16 cellular contexts compared by ENCODE assay signal in the genomic region with DNA sequence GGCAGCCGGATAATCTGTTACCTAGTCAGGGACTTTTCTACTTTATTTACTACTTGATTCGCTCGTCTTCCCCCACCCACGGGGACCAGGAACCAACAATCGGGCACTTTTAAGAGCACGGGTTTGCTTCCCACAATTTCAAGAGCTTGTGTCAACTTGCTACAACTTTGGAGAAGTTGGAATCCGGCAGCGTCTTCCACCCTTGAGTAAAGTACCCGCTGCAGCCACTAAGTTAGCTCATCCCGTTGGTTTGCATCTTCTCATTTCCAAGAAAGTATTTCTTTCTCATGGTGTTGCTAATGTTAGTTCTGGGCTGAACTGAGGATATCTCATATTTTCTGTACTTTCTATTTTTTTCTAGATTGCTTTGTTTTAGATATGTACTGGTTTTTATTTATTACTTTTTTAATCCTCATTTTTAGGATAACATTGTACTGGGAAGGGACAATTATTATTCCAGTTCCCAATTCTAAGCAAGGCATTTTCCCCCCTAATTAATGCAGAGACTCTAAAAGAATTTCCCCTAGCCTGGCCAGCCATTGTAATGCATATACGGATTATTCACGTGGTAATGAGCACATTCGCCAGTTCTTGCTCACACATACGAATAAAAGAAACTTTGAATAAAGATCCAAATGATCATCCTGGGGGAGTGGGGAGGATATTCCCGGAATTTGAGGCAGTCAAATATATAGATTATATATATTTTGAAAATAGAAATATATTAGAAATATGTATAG. TPM values are rescaled to one million over a fixed set of nuclear protein-coding genes. Genes with fewer than 3 reads are reported as not detected.
DNase-seq lines count a peak whose midpoint lies in the region; FAIRE-seq and TF ChIP-seq lines count a peak whose summit lies in the region.
"Had no signal": no experiment of that assay in that cellular context is flagged by ENCODE, and none has a peak within 500 bp of the region (broad histone marks: within the 10 kb centered on the region; RNA-seq: fewer than 3 reads in every experiment).

No MANE protein-coding gene starts in this region.

- FAIRE-seq in H1 (lab: Jason Lieb, UNC): peak; percentile 78
- FAIRE-seq: islet of Langerhans had no signal

- no peak overlapping the region for H2BK15ac ChIP-seq in H1 (ENCODE audit: low read length)

- TF ChIP-seq RAD21 in H1 (IDR thresholded peaks at IDR 0.05 in 1 of 2, conservative IDR thresholded peaks at IDR 0.05 in 1 of 2; ENCODE audit: low read depth in 2 of 2, low read length in 2 of 2): no peak

- H2AK5ac ChIP-seq in H1 (ENCODE audit: low read depth, low read length): no peak overlapping the region; the same call in 1 of the 2 replicates

- H3K4me3 ChIP-seq in DOHH2 (ENCODE audit: low read length) (no peak overlapping the region), H1 (ENCODE audit: extremely low read depth in 1 of 4, insufficient read depth in 2 of 4, low read depth in 3 of 4, low read length in 4 of 4) (peak overlapping the region; percentile 90 to 98 (median 96))
- no peak overlapping the region for H3K4me3 ChIP-seq in CD8-positive, alpha-beta memory T cell (ENCODE audit: low read length)

- peak overlapping the region; percentile 7 for H3K56ac ChIP-seq in H1 (replicated peaks; ENCODE audit: insufficient read length, low read depth, low read length)

- peak overlapping the region; percentile 95 for H3K18ac ChIP-seq in H1 (ENCODE audit: extremely low read depth, low read length)

- TF ChIP-seq EP300 in H1 (IDR thresholded peaks at IDR 0.05; ENCODE audit: borderline replicate concordance in 1 of 2, low read depth in 2 of 2, low read length in 2 of 2): peak in 1 of 2 experiments; percentile 69; a peak in 1 of 3 replicates

- H3K9me2 ChIP-seq in DOHH2 (replicated peaks; ENCODE audit: control insufficient read depth, low read length): no peaks in the 10 kb centered on the region

- CTCF ChIA-PET in H1 (lab: Charles Lee; ENCODE audit: partially characterized antibody): interaction anchor here (0.7 to 4.7 kb wide), 3 partner anchors 11 to 85 kb away, joined by 3 to 23 read pairs (median 3); no protein-coding TSS in a partner anchor
- CTCF ChIA-PET in CD8-positive, alpha-beta memory T cell (lab: Charles Lee): no interaction called here

- H2BK120ac ChIP-seq in H1 (replicated peaks; ENCODE audit: low read depth, low read length): peak overlapping the region; percentile 67

- no peaks in the 10 kb centered on the region for H3K4me1 Mint-ChIP-seq in nephron
- H3K4me1 Mint-ChIP-seq in CD8-positive, alpha-beta memory T cell: peaks cover 0 to 3% (median 2%) of the 10 kb centered on the region in 3 donors

- H4K91ac ChIP-seq in H1 (replicated peaks; ENCODE audit: insufficient read length, low read length): peak overlapping the region; percentile 83

- no peaks in the 10 kb centered on the region for H3K9me3 Mint-ChIP-seq in nephron
- H3K9me3 Mint-ChIP-seq in CD8-positive, alpha-beta memory T cell: peaks cover 8 to 57% (median 36%) of the 10 kb centered on the region in 5 donors

- H3K4me2 ChIP-seq in DOHH2 (ENCODE audit: low read length) (peak overlapping the region; percentile 32; the same call in 1 of the 2 replicates), H1 (ENCODE audit: insufficient read depth in 1 of 2, low read depth in 2 of 2, low read length in 2 of 2) (peak overlapping the region; percentile 75 to 89)

- peaks cover 6% of the 10 kb centered on the region for H3K23me2 ChIP-seq in H1 (ENCODE audit: low read depth, low read length)

- peak overlapping the region; percentile 17 for H3K4ac ChIP-seq in H1 (replicated peaks; ENCODE audit: insufficient read length, low read depth, low read length)

- no peaks in the 10 kb centered on the region for H3K9me3 ChIP-seq in DOHH2 (ENCODE audit: control insufficient read depth, insufficient read depth, low read length)
- H3K9me3 ChIP-seq in H1 (ENCODE audit: insufficient read depth in 2 of 2, low read depth in 1 of 2, low read length in 1 of 2): no peaks in the 10 kb centered on the region
- H3K9me3 ChIP-seq in CD8-positive, alpha-beta memory T cell (ENCODE audit: low read length): no peaks in the 10 kb centered on the region

- H4K20me1 ChIP-seq in DOHH2 (ENCODE audit: control insufficient read depth, insufficient read depth, low read depth, low read length): no peaks in the 10 kb centered on the region
- peaks cover 0 to 2% of the 10 kb centered on the region in 2 experiments for H4K20me1 ChIP-seq in H1 (replicated peaks in 1 of 2; ENCODE audit: control insufficient read depth in 1 of 2, insufficient read depth in 2 of 2, low read length in 2 of 2)

- H4K5ac ChIP-seq in H1 (ENCODE audit: insufficient read length, low read depth, low read length): peak overlapping the region; percentile 99

- no peak overlapping the region for H3K23ac ChIP-seq in H1 (ENCODE audit: insufficient read length)

- H4K8ac ChIP-seq in H1 (ENCODE audit: extremely low read depth, insufficient read depth, low read length): no peak overlapping the region

- peak overlapping the region; percentile 58 to 92 (median 86) for H3K9ac ChIP-seq in H1 (replicated peaks in 1 of 4; ENCODE audit: extremely low read depth in 1 of 4, low read depth in 3 of 4, low read length in 3 of 4)

- H3K79me2 ChIP-seq in DOHH2 (ENCODE audit: control insufficient read depth, low read length) (no peaks in the 10 kb centered on the region), H1 (ENCODE audit: control insufficient read depth in 1 of 2, insufficient read depth in 2 of 2, low read length in 2 of 2) (peaks cover 13 to 94% of the 10 kb centered on the region in 2 experiments)

- H3K4me3 Mint-ChIP-seq in nephron: peak overlapping the region; percentile 69 to 90 (median 73)
- H3K4me3 Mint-ChIP-seq in CD8-positive, alpha-beta memory T cell: no peak overlapping the region
- H3K4me3 Mint-ChIP-seq: activated naive CD4-positive, alpha-beta T cell treated with anti-CD3 and anti-CD28 coated beads for 36 hours had no signal

- DNase-seq in NCI-H69 (lab: John Stamatoyannopoulos, UW): peak; percentile 85
- peak in 1 of 2 experiments; percentile 60 for DNase-seq in H1 (ENCODE audit: low read depth in 1 of 2, low spot score in 2 of 2)
- no peak for DNase-seq in CD8-positive, alpha-beta memory T cell
- DNase-seq in globus pallidus (ENCODE audit: low spot score): no peak
- no peak for DNase-seq in NCI-H82 treated with DMSO at 0.1 percent for 48 hours (lab: John Stamatoyannopoulos, UW; ENCODE audit: unreplicated experiment)
- no peak for DNase-seq in T-helper 1 cell
- DNase-seq: activated naive CD4-positive, alpha-beta T cell treated with anti-CD3 and anti-CD28 coated beads for 36 hours; cerebellar nuclear complex; HCEC 1CT; NCI-H1048; NCI-H748 treated with DMSO at 0.1 percent for 48 hours; stimulated activated naive CD4-positive, alpha-beta T cell treated with Interleukin-2 at 50 U/mL for 16 hours had no signal

- no peak for TF ChIP-seq CTCF in DOHH2 (IDR thresholded peaks at IDR 0.05; ENCODE audit: low read depth, low read length, poor library complexity, severe bottlenecking)
- TF ChIP-seq CTCF in H1 (IDR thresholded peaks at IDR 0.05; ENCODE audit: control extremely low read depth in 1 of 3, insufficient read depth in 1 of 3, low read depth in 1 of 3, low read length in 3 of 3): no peak
- TF ChIP-seq CTCF in nephron (IDR thresholded peaks at IDR 0.05; ENCODE audit: unreplicated experiment in 3 of 3): no peak

- H3K14ac ChIP-seq in H1 (ENCODE audit: insufficient read length): no peak overlapping the region

- peak; percentile 49 to 79 for TF ChIP-seq POLR2A in H1 (IDR thresholded peaks at IDR 0.05; ENCODE audit: control extremely low read depth in 1 of 2, low read depth in 2 of 2, low read length in 2 of 2)

- H3K27ac ChIP-seq in DOHH2 (ENCODE audit: low read depth, low read length): no peak overlapping the region
- H3K27ac ChIP-seq in H1 (ENCODE audit: low read depth, low read length): peak overlapping the region; percentile 95
- H3K27ac ChIP-seq in CD8-positive, alpha-beta memory T cell (ENCODE audit: low read depth, low read length): no peak overlapping the region

- H3K4me1 ChIP-seq in DOHH2 (ENCODE audit: control insufficient read depth, low read length): peaks cover 19% of the 10 kb centered on the region
- H3K4me1 ChIP-seq in H1 (replicated peaks in 1 of 4; ENCODE audit: control insufficient read depth in 3 of 4, insufficient read depth in 4 of 4, low read length in 3 of 4): peaks cover 9 to 17% (median 13%) of the 10 kb centered on the region in 4 experiments
- H3K4me1 ChIP-seq in CD8-positive, alpha-beta memory T cell (ENCODE audit: insufficient read depth, low read length): peaks cover 5% of the 10 kb centered on the region

- H3K27ac Mint-ChIP-seq in nephron: peak overlapping the region in 2 of 3 experiments; percentile 22 to 27
- no peak overlapping the region for H3K27ac Mint-ChIP-seq in CD8-positive, alpha-beta memory T cell
- H3K27ac Mint-ChIP-seq: activated naive CD4-positive, alpha-beta T cell treated with anti-CD3 and anti-CD28 coated beads for 36 hours had no signal

- no peaks in the 10 kb centered on the region for H3K36me3 Mint-ChIP-seq in nephron (ENCODE audit: low read depth)
- no peaks in the 10 kb centered on the region for H3K36me3 Mint-ChIP-seq in CD8-positive, alpha-beta memory T cell

- H2BK5ac ChIP-seq in H1 (ENCODE audit: low read depth, low read length): peak overlapping the region; percentile 97

- 2% methylated on average over 15 of the region's 15 CpGs; no CpG with 5 or more reads in 1 of the 2 experiments for WGBS in H1 (ENCODE audit: extremely low coverage in 1 of 2, insufficient coverage in 1 of 2, insufficient read length in 1 of 2, insufficient replicate concordance in 2 of 2, low coverage in 1 of 2, low lambda C conversion rate in 2 of 2, missing lambda C conversion rate in 1 of 2), 2 experiments

- peaks cover 27% of the 10 kb centered on the region for H3K27me3 Mint-ChIP-seq in nephron (ENCODE audit: low read depth)
- peaks cover 77 to 78% of the 10 kb centered on the region in 2 donors for H3K27me3 Mint-ChIP-seq in CD8-positive, alpha-beta memory T cell

- peaks cover 93% of the 10 kb centered on the region for H3K27me3 ChIP-seq in DOHH2 (ENCODE audit: control insufficient read depth, low read length)
- no peaks in the 10 kb centered on the region for H3K27me3 ChIP-seq in H1 (replicated peaks in 1 of 4; ENCODE audit: control insufficient read depth in 3 of 4, extremely low read depth in 1 of 4, insufficient read depth in 3 of 4, low read length in 3 of 4)
- peaks cover 46% of the 10 kb centered on the region for H3K27me3 ChIP-seq in CD8-positive, alpha-beta memory T cell (ENCODE audit: insufficient read depth, low read length, poor library complexity, severe bottlenecking)

- POLR2A ChIA-PET in H1 (lab: Charles Lee; ENCODE audit: partially characterized antibody): interaction anchor here (0.7 to 5.0 kb wide), 6 partner anchors 8 to 26 kb away, joined by 3 to 72 read pairs (median 5); no protein-coding TSS in a partner anchor
- POLR2A ChIA-PET in CD8-positive, alpha-beta memory T cell (lab: Charles Lee): no interaction called here

- H2BK12ac ChIP-seq in H1 (ENCODE audit: low read depth, low read length): peak overlapping the region; percentile 42; the same call in 1 of the 2 replicates

- no peak overlapping the region for H2BK20ac ChIP-seq in H1 (ENCODE audit: low read length)

- H3K36me3 ChIP-seq in DOHH2 (ENCODE audit: control insufficient read depth, low read length) (no peaks in the 10 kb centered on the region), H1 (ENCODE audit: control insufficient read depth in 2 of 4, insufficient read depth in 4 of 4, low read length in 3 of 4) (peaks cover 0 to 61% (median 10%) of the 10 kb centered on the region in 4 experiments; a peak in 4 of 8 replicates)
- no peaks in the 10 kb centered on the region for H3K36me3 ChIP-seq in CD8-positive, alpha-beta memory T cell (ENCODE audit: insufficient read depth, low read length)

- 0 out of 2 replicates have a peak, but pooled peaks cover 7% of the 10 kb centered on the region for H3F3A ChIP-seq in DOHH2 (ENCODE audit: control insufficient read depth, insufficient read depth)

- peaks cover 3% of the 10 kb centered on the region for H3K79me1 ChIP-seq in H1 (ENCODE audit: low read depth, low read length)

- H2AFZ ChIP-seq in H1 (ENCODE audit: low read length): no peak overlapping the region

RNA-seq across cellular contexts. Expression of a gene that starts 4.0 kb away (rescaled TPM):
- 247 and 260 TPM in 2 replicates for total RNA-seq in H1 (2021; fragmentation: NEBNext Ultra II Directional; extraction: Animal tissue kit (Norgen Biotek cat#: 25700))
- polyA plus RNA-seq in H1 (2011; rRNA removed): 149 and 170 TPM in 2 replicates
- 181 TPM for polyA plus RNA-seq in H1 (2011; cell fraction: cytosol; rRNA removed)
- polyA plus RNA-seq in H1 (2011; cell fraction: nucleus; rRNA removed): 120 TPM
- polyA plus RNA-seq in H1 (2012, experiment 1 of 2): 130 to 186 TPM (median 157 TPM) in 4 replicates
- polyA plus RNA-seq in H1 (2012, experiment 2 of 2): 64.0 TPM
- polyA plus RNA-seq in H1 (2013, experiment 1 of 2): 171 TPM
- 169 TPM for polyA plus RNA-seq in H1 (2013, experiment 2 of 2)
- 34.6 and 35.5 TPM in 2 replicates for polyA minus RNA-seq in H1 (2011; rRNA and poly(A)+ RNA removed)
- polyA minus RNA-seq in H1 (2011; cell fraction: cytosol; rRNA and poly(A)+ RNA removed): 101 TPM
- 83.5 TPM for polyA minus RNA-seq in H1 (2011; cell fraction: nucleus; rRNA and poly(A)+ RNA removed)
- not detected for total RNA-seq in CD8-positive, alpha-beta memory T cell
- polyA plus RNA-seq in CD8-positive, alpha-beta memory T cell: not detected
- total RNA-seq: activated naive CD4-positive, alpha-beta T cell treated with anti-CD3 and anti-CD28 coated beads for 36 hours; HT1080 had no signal

Comparison
In these comparisons a context has a peak if more than half of its experiments do, and no peak if none do; other contexts are left out.
1. H3K4me3 ChIP-seq: peak in H1 (4 of 4); none in DOHH2 (single experiment) and CD8-positive, alpha-beta memory T cell (single experiment).
2. H3K27ac Mint-ChIP-seq: peak in nephron (2 of 3); none in CD8-positive, alpha-beta memory T cell (0 of 8).
3. H3K4me3 Mint-ChIP-seq: peak in nephron (3 of 3); none in CD8-positive, alpha-beta memory T cell (0 of 7).
4. RNA of a gene that starts 4.0 kb away (total RNA-seq): 247 to 260 TPM in H1; not detected in CD8-positive, alpha-beta memory T cell; every median in the first group is over 100 times any median in the second.